ENCODE assay signal across 1 cellular context in genomic region chrX:75154871-75155270, GRCh38.
TF ChIP-seq lines count a peak whose summit lies in the region.

No MANE protein-coding gene starts in this region.

TF ChIP-seq in endothelial cell of umbilical vein, 7 proteins besides CTCF, POLR2A, EP300 and RAD21 (continued from another document):
- no peak for TF ChIP-seq EZH2 (IDR thresholded peaks at IDR 0.05; ENCODE audit: borderline replicate concordance, low read depth, low read length, severe bottlenecking)
